Comparison of ENCODE assay signal across 29 cellular contexts in the genomic region with DNA sequence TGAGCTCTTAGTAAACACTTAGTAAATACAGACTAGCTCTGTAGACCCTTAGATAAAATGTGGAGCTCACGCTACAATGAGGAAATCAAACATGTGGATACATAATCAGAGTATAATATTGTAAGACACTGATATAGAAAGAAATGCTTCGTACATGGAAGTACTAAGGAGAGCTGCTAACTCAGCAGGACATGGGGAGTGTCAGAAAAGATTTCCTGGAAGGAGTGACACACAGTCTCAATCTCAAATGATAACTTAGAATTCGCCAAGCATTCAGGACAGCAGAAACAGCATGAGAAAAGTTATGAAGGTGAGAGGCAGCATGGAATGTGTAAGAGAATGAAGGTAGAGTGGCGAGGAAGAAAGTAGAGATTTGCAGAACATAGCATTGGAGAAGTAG.
"Had no signal": no experiment of that assay in that cellular context is flagged by ENCODE, and none has a peak within 500 bp of the region (broad histone marks: within the 10 kb centered on the region; RNA-seq: fewer than 3 reads in every experiment).

No MANE protein-coding gene starts in this region.

- DNase-seq: colonic mucosa; cortex of kidney; dermis blood vessel endothelial cell; dorsolateral prefrontal cortex; effector CD4-positive, alpha-beta T cell; effector CD8-positive, alpha-beta T cell; effector memory CD4-positive, alpha-beta T cell; effector memory CD8-positive, alpha-beta T cell; endodermal cell; erythroblast; esophagus squamous epithelium; foreskin fibroblast; foreskin keratinocyte; foreskin melanocyte; gastrocnemius medialis; glutamatergic neuron; head of caudate nucleus; heart left ventricle; heart right ventricle had no signal

- H3K4me3 ChIP-seq: colonic mucosa, coronary artery, dorsolateral prefrontal cortex, esophagus muscularis mucosa, esophagus squamous epithelium, gastrocnemius medialis, gastroesophageal sphincter, heart left ventricle, heart right ventricle had no signal

- H3K4me3 Mint-ChIP-seq: dendritic cell treated with granulocyte-macrophage colony-stimulating factor and Interleukin-4, amounts not matched to agents 40 ng/mL and 50 ng/mL, for 4 days; effector memory CD8-positive, alpha-beta T cell; endodermal cell had no signal

- H3K27ac ChIP-seq: colonic mucosa, coronary artery, dorsolateral prefrontal cortex, epithelial cell of prostate, esophagus muscularis mucosa, esophagus squamous epithelium, foreskin keratinocyte, gastrocnemius medialis, gastroesophageal sphincter, heart left ventricle, heart right ventricle had no signal

- H3K27me3 Mint-ChIP-seq: dendritic cell treated with granulocyte-macrophage colony-stimulating factor and Interleukin-4, amounts not matched to agents 40 ng/mL and 50 ng/mL, for 4 days had no signal

- H3K9me3 Mint-ChIP-seq: dendritic cell treated with granulocyte-macrophage colony-stimulating factor and Interleukin-4, amounts not matched to agents 40 ng/mL and 50 ng/mL, for 4 days; effector memory CD8-positive, alpha-beta T cell had no signal

- ATAC-seq: effector memory CD8-positive, alpha-beta T cell; esophagus mucosa; foreskin keratinocyte; gastrocnemius medialis; gastroesophageal sphincter; heart left ventricle; heart right ventricle had no signal

- H3K4me1 ChIP-seq: colonic mucosa, esophagus muscularis mucosa, esophagus squamous epithelium, foreskin keratinocyte, gastrocnemius medialis, gastroesophageal sphincter, heart left ventricle, heart right ventricle had no signal

- H3K9me3 ChIP-seq: colonic mucosa, esophagus muscularis mucosa, esophagus squamous epithelium, gastrocnemius medialis, gastroesophageal sphincter, heart left ventricle, heart right ventricle had no signal

- H3K27ac Mint-ChIP-seq: dendritic cell treated with granulocyte-macrophage colony-stimulating factor and Interleukin-4, amounts not matched to agents 40 ng/mL and 50 ng/mL, for 4 days; effector memory CD8-positive, alpha-beta T cell; endodermal cell had no signal

- FAIRE-seq: colon, endometrium, endothelial cell of umbilical vein, frontal cortex had no signal
